In genomic region chr10:9294865-9295264, GRCh38 we compare ENCODE assay signal across 9 cellular contexts.
DNase-seq lines count a peak whose midpoint lies in the region; ATAC-seq lines count a peak whose summit lies in the region.
"Had no signal": no experiment of that assay in that cellular context is flagged by ENCODE, and none has a peak within 500 bp of the region (broad histone marks: within the 10 kb centered on the region; RNA-seq: fewer than 3 reads in every experiment).

No MANE protein-coding gene starts in this region.

- no peaks in the 10 kb centered on the region for H3K9me3 Mint-ChIP-seq in T-helper 2 cell treated with Interferon-gamma antibody and Interleukin-4, amounts not matched to agents 5 μg/mL and 100 μg/mL, for 36 hours

- ATAC-seq in GM18499 (IDR thresholded peaks at IDR 0.05; ENCODE audit: insufficient read depth, unreplicated experiment) (peak; percentile 93), GM19463 (IDR thresholded peaks at IDR 0.05; ENCODE audit: unreplicated experiment) (peak; percentile 83), HG03064 (IDR thresholded peaks at IDR 0.05; ENCODE audit: low read depth, unreplicated experiment) (peak; percentile 91)

- no peak overlapping the region for H3K27ac Mint-ChIP-seq in T-helper 2 cell treated with Interferon-gamma antibody and Interleukin-4, amounts not matched to agents 5 μg/mL and 100 μg/mL, for 36 hours

- H3K36me3 Mint-ChIP-seq in T-helper 2 cell treated with Interferon-gamma antibody and Interleukin-4, amounts not matched to agents 5 μg/mL and 100 μg/mL, for 36 hours (ENCODE audit: low read depth): no peaks in the 10 kb centered on the region

- H3K4me1 Mint-ChIP-seq in T-helper 2 cell treated with Interferon-gamma antibody and Interleukin-4, amounts not matched to agents 5 μg/mL and 100 μg/mL, for 36 hours (ENCODE audit: low read depth): peaks cover 19% of the 10 kb centered on the region

- H3K27me3 Mint-ChIP-seq in T-helper 2 cell treated with Interferon-gamma antibody and Interleukin-4, amounts not matched to agents 5 μg/mL and 100 μg/mL, for 36 hours (ENCODE audit: low read depth): no peaks in the 10 kb centered on the region

- peak; percentile 48 for DNase-seq in T-helper 2 cell treated with Interferon-gamma antibody and Interleukin-4, amounts not matched to agents 5 μg/mL and 100 μg/mL, for 36 hours (ENCODE audit: low spot score)
- DNase-seq in GM19238 (ENCODE audit: insufficient read length, low spot score) (no peak), NCI-H446 (lab: John Stamatoyannopoulos, UW) (no peak), COR-L47 (lab: John Stamatoyannopoulos, UW) (no peak), NOMO-1 treated with DMSO at 0.1 percent for 48 hours (lab: John Stamatoyannopoulos, UW; ENCODE audit: unreplicated experiment) (no peak)
- DNase-seq: NCI-H446 treated with DMSO at 0.1 percent for 48 hours had no signal

- peak overlapping the region; percentile 22 for H3K4me3 Mint-ChIP-seq in T-helper 2 cell treated with Interferon-gamma antibody and Interleukin-4, amounts not matched to agents 5 μg/mL and 100 μg/mL, for 36 hours
